ENCODE assay signal across 24 cellular contexts in genomic region chr2:71341645-71342044, GRCh38.
"Had no signal": no experiment of that assay in that cellular context is flagged by ENCODE, and none has a peak within 500 bp of the region (broad histone marks: within the 10 kb centered on the region; RNA-seq: fewer than 3 reads in every experiment).

No MANE protein-coding gene starts in this region.

- H3K4me3 ChIP-seq: esophagus squamous epithelium, mucosa of descending colon, psoas muscle, skin epidermis, spleen, testis, tibial artery had no signal

- H3K36me3 Mint-ChIP-seq: naive B cell had no signal

- H3K27me3 ChIP-seq: dorsolateral prefrontal cortex, esophagus squamous epithelium, neutrophil, spleen, testis, tibial artery had no signal

- H3K4me1 ChIP-seq: testis had no signal

- H3K9me3 ChIP-seq: esophagus squamous epithelium, mucosa of descending colon, neutrophil, psoas muscle, spleen, testis, tibial artery had no signal

- H3K4me3 Mint-ChIP-seq: mesothelial cell of epicardium; naive B cell; natural killer cell treated with Interleukin-12 subunit alpha and Interleukin-12 subunit beta and Interleukin-15 and Interleukin-18, amount 100 ng/mL, for 72 hours; neural crest cell; stimulated activated memory B cell treated with anti-CD40 and anti-IgM and Interleukin-4, amounts not matched to agents 10 μg/mL and 1 μg/mL and 100 μg/mL, for 72 hours; type B pancreatic cell had no signal

- H3K9me3 Mint-ChIP-seq: mesothelial cell of epicardium; naive B cell; natural killer cell treated with Interleukin-12 subunit alpha and Interleukin-12 subunit beta and Interleukin-15 and Interleukin-18, amount 100 ng/mL, for 72 hours; neural crest cell; stimulated activated memory B cell treated with anti-CD40 and anti-IgM and Interleukin-4, amounts not matched to agents 10 μg/mL and 1 μg/mL and 100 μg/mL, for 72 hours; type B pancreatic cell had no signal

- H3K36me3 ChIP-seq: neutrophil, tibial artery had no signal

- H3K27ac Mint-ChIP-seq: mesothelial cell of epicardium; natural killer cell treated with Interleukin-12 subunit alpha and Interleukin-12 subunit beta and Interleukin-15 and Interleukin-18, amount 100 ng/mL, for 72 hours; stimulated activated memory B cell treated with anti-CD40 and anti-IgM and Interleukin-4, amounts not matched to agents 10 μg/mL and 1 μg/mL and 100 μg/mL, for 72 hours; type B pancreatic cell had no signal

- H3K27me3 Mint-ChIP-seq: naive B cell; natural killer cell treated with Interleukin-12 subunit alpha and Interleukin-12 subunit beta and Interleukin-15 and Interleukin-18, amount 100 ng/mL, for 72 hours; stimulated activated memory B cell treated with anti-CD40 and anti-IgM and Interleukin-4, amounts not matched to agents 10 μg/mL and 1 μg/mL and 100 μg/mL, for 72 hours; type B pancreatic cell had no signal

- H3K27ac ChIP-seq: esophagus squamous epithelium, neutrophil, psoas muscle, skin epidermis, spleen, testis, tibial artery had no signal

- ATAC-seq: mucosa of descending colon; natural killer cell treated with Interleukin-12 subunit alpha and Interleukin-12 subunit beta and Interleukin-15 and Interleukin-18, amount 100 ng/mL, for 72 hours; psoas muscle; right cardiac atrium; stimulated activated memory B cell treated with anti-CD40 and anti-IgM and Interleukin-4, amounts not matched to agents 10 μg/mL and 1 μg/mL and 100 μg/mL, for 72 hours; stimulated activated naive CD8-positive, alpha-beta T cell treated with anti-CD3 and anti-CD28 coated beads, Interleukin-15, Interleukin-2, amounts not matched to agents 100 U/mL and 50 U/mL, for 24 hours had no signal

- DNase-seq: dorsolateral prefrontal cortex; effector CD4-positive, alpha-beta T cell; erythroblast; esophagus squamous epithelium; hypothalamus; mesenchymal stem cell; mucosa of descending colon; naive B cell; posterior cingulate gyrus; psoas muscle; right cardiac atrium; spleen; stimulated activated CD4-positive, alpha-beta T cell treated with anti-CD3 and anti-CD28 coated beads, Interleukin-4, amount 100 ng/mL, for 4 hours; stimulated activated naive CD8-positive, alpha-beta T cell treated with anti-CD3 and anti-CD28 coated beads, Interleukin-15, Interleukin-2, amounts not matched to agents 100 U/mL and 50 U/mL, for 24 hours; substantia nigra; testis; tibial artery had no signal
